Comparison of ENCODE assay signal across 2 cellular contexts in genomic region chr2:6932206-6932605, GRCh38.
TF ChIP-seq lines count a peak whose summit lies in the region.

No MANE protein-coding gene starts in this region.

TF ChIP-seq in HEK293, 187 proteins besides CTCF, POLR2A, EP300 and RAD21 (continued from another document):
- TF ChIP-seq, protein P1, sequence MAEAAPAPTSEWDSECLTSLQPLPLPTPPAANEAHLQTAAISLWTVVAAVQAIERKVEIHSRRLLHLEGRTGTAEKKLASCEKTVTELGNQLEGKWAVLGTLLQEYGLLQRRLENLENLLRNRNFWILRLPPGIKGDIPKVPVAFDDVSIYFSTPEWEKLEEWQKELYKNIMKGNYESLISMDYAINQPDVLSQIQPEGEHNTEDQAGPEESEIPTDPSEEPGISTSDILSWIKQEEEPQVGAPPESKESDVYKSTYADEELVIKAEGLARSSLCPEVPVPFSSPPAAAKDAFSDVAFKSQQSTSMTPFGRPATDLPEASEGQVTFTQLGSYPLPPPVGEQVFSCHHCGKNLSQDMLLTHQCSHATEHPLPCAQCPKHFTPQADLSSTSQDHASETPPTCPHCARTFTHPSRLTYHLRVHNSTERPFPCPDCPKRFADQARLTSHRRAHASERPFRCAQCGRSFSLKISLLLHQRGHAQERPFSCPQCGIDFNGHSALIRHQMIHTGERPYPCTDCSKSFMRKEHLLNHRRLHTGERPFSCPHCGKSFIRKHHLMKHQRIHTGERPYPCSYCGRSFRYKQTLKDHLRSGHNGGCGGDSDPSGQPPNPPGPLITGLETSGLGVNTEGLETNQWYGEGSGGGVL (tag by site-specific recombination; IDR thresholded peaks at IDR 0.05) = no peak

TF ChIP-seq in SK-N-SH, 30 proteins besides CTCF, POLR2A, EP300 and RAD21 (continued from another document):
- TF ChIP-seq, protein P2, sequence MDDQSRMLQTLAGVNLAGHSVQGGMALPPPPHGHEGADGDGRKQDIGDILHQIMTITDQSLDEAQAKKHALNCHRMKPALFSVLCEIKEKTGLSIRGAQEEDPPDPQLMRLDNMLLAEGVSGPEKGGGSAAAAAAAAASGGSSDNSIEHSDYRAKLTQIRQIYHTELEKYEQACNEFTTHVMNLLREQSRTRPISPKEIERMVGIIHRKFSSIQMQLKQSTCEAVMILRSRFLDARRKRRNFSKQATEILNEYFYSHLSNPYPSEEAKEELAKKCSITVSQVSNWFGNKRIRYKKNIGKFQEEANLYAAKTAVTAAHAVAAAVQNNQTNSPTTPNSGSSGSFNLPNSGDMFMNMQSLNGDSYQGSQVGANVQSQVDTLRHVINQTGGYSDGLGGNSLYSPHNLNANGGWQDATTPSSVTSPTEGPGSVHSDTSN (IDR thresholded peaks at IDR 0.05) = no peak
- TF ChIP-seq, protein P3, sequence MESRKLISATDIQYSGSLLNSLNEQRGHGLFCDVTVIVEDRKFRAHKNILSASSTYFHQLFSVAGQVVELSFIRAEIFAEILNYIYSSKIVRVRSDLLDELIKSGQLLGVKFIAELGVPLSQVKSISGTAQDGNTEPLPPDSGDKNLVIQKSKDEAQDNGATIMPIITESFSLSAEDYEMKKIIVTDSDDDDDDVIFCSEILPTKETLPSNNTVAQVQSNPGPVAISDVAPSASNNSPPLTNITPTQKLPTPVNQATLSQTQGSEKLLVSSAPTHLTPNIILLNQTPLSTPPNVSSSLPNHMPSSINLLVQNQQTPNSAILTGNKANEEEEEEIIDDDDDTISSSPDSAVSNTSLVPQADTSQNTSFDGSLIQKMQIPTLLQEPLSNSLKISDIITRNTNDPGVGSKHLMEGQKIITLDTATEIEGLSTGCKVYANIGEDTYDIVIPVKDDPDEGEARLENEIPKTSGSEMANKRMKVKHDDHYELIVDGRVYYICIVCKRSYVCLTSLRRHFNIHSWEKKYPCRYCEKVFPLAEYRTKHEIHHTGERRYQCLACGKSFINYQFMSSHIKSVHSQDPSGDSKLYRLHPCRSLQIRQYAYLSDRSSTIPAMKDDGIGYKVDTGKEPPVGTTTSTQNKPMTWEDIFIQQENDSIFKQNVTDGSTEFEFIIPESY (IDR thresholded peaks at IDR 0.05; ENCODE audit: borderline replicate concordance, low read depth) = no peak
- TF ChIP-seq, protein P4, sequence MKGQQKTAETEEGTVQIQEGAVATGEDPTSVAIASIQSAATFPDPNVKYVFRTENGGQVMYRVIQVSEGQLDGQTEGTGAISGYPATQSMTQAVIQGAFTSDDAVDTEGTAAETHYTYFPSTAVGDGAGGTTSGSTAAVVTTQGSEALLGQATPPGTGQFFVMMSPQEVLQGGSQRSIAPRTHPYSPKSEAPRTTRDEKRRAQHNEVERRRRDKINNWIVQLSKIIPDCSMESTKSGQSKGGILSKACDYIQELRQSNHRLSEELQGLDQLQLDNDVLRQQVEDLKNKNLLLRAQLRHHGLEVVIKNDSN (IDR thresholded peaks at IDR 0.05; ENCODE audit: borderline replicate concordance, low read depth) = no peak
- TF ChIP-seq RXRA (IDR thresholded peaks at IDR 0.05; ENCODE audit: borderline replicate concordance, low read depth) (no peak), MEF2A (IDR thresholded peaks at IDR 0.05; ENCODE audit: borderline replicate concordance, low read depth) (no peak), NFIC (IDR thresholded peaks at IDR 0.05; ENCODE audit: borderline replicate concordance) (no peak), FOSL2 (IDR thresholded peaks at IDR 0.05; ENCODE audit: borderline replicate concordance, low read depth) (no peak), FOXM1 (IDR thresholded peaks at IDR 0.05; ENCODE audit: low read depth) (no peak), POLR2AphosphoS5 (IDR thresholded peaks at IDR 0.05; ENCODE audit: low read depth, low read length) (no peak), ELF1 (IDR thresholded peaks at IDR 0.05) (no peak), EZH2phosphoT487 (IDR thresholded peaks at IDR 0.05; ENCODE audit: borderline replicate concordance, low read depth) (no peak), NRF1 (IDR thresholded peaks at IDR 0.05; ENCODE audit: low read depth, low read length) (no peak), IRF3 (IDR thresholded peaks at IDR 0.05; ENCODE audit: low read depth, low read length) (no peak), SIN3A (IDR thresholded peaks at IDR 0.05; ENCODE audit: borderline replicate concordance, low read depth, low read length) (no peak), YY1 (IDR thresholded peaks at IDR 0.05; ENCODE audit: low read depth) (no peak), MAX (IDR thresholded peaks at IDR 0.05; ENCODE audit: low read depth) (no peak)
